8 cellular contexts compared by ENCODE assay signal in the genomic region with DNA sequence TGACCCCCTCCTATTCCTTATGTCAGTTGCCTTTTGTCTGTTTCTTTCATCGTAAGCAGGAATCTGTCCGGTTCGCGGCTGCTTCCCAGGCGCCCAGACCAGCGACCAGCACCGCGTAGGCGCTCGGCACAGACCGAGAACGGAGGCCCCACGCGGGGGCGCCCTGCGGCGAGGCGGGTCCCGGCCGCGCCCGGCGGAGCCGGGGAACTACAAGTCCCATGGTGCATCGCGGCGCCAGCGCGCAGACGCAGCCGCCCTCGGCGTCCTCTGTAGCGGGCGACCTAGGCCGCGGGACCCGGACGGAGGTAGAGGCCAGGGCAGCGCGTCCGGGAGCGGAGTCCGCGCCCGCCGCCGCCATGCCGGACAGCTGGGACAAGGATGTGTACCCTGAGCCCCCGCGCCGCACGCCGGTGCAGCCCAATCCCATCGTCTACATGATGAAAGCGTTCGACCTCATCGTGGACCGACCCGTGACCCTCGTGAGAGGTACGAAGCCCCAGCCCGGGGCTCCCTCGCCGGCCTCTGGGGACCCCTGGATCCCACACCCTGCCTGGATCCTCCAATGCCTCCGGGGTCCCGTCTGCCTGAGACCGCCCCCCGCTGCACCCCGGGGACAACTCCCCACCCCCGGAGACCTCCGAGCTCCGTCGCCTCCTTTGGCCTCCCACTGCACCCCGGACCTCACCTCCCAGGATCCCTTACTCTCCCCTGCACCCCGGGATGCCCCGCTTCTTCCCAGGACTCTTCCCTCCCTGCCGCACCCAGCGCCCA. TPM values are rescaled to one million over a fixed set of nuclear protein-coding genes. Genes with fewer than 3 reads are reported as not detected.
DNase-seq lines count a peak whose midpoint lies in the region; ATAC-seq and TF ChIP-seq lines count a peak whose summit lies in the region.

A gene (plus strand): TSS at position 270 of the 771 bp plus-strand sequence. CDS start 87 bp downstream, at position 357.

- H3K27ac Mint-ChIP-seq in chondrocyte (ENCODE audit: unreplicated experiment), result peak within 1 kb of the TSS; percentile 96

- H3K9me3 Mint-ChIP-seq in chondrocyte (ENCODE audit: low read depth), result no peaks in the 10 kb centered on the region

- peak; percentile 81 for TF ChIP-seq CTCF in chondrocyte (IDR thresholded peaks at IDR 0.05)

- peak; percentile 93 for DNase-seq in AG08395 (ENCODE audit: low spot score)
- DNase-seq in NCI-H226, result peak; percentile 82
- peak; percentile 87 for DNase-seq in activated CD4-positive, alpha-beta T cell treated with anti-CD3 and anti-CD28 coated beads for 1 hour
- DNase-seq in chondrocyte (ENCODE audit: low spot score), result peak; percentile 85
- peak; percentile 90 for DNase-seq in stimulated activated CD4-positive, alpha-beta T cell treated with anti-CD3 and anti-CD28 coated beads, Interleukin-1b, Interleukin-23, amount 100 ng/mL, for 48 hours

- H3K4me1 Mint-ChIP-seq in chondrocyte (ENCODE audit: low read depth), result peaks cover 44% of the 10 kb centered on the region

- H3K27me3 ChIP-seq in layer of hippocampus (ENCODE audit: control insufficient read depth, insufficient read depth, low read length), result no peaks in the 10 kb centered on the region

- no peaks in the 10 kb centered on the region for H3K27me3 Mint-ChIP-seq in chondrocyte (ENCODE audit: low read depth)

- peaks cover 15% of the 10 kb centered on the region for H3K36me3 Mint-ChIP-seq in chondrocyte (ENCODE audit: low read depth)

- H3K27ac ChIP-seq in layer of hippocampus (ENCODE audit: low read depth, low read length), result peak within 1 kb of the TSS; percentile 88

- ATAC-seq in GM18867 (IDR thresholded peaks at IDR 0.05; ENCODE audit: unreplicated experiment) (peak; percentile 76), HG03135 (IDR thresholded peaks at IDR 0.05; ENCODE audit: unreplicated experiment) (peak; percentile 71)

- H3K4me3 Mint-ChIP-seq in chondrocyte (ENCODE audit: unreplicated experiment), result peak within 1 kb of the TSS; percentile 97

RNA-seq across cellular contexts. Expression of the gene that starts here (rescaled TPM):
- total RNA-seq in chondrocyte, result 97.9 to 131 TPM (median 110 TPM) in 3 replicates

Comparison
In these comparisons a context has a peak if more than half of its experiments do, and no peak if none do; other contexts are left out.
1. Peak in every context shown above with its lines: DNase-seq, ATAC-seq and H3K27ac ChIP-seq.